In the genomic region with DNA sequence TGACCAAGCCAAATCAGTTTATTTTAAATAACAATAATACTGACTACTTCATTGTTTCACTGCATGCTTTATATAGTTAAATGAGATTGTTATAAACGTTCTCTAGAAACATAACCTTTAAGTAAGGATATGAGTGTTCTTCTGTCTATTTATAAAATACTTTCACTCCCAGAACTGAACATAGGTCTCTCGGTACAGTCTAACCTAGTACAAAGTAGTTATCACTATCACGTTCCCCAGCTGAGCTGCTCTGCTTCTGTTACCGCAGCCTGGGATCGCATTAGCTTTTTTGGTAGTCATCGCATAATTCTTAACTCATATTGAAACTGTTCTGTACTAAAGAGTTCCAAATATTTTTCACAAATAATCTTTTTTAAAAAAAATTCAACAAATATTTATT, we compare ENCODE assay signal across 14 cellular contexts.
DNase-seq lines count a peak whose midpoint lies in the region; ATAC-seq and TF ChIP-seq lines count a peak whose summit lies in the region.
"Had no signal": no experiment of that assay in that cellular context is flagged by ENCODE, and none has a peak within 500 bp of the region (broad histone marks: within the 10 kb centered on the region; RNA-seq: fewer than 3 reads in every experiment).

No MANE protein-coding gene starts in this region.

- TF ChIP-seq POLR2A in right lobe of liver (IDR thresholded peaks at IDR 0.05), result no peak

- H3K27me3 ChIP-seq in mammary epithelial cell (ENCODE audit: insufficient read depth, low read length) (no peaks in the 10 kb centered on the region), right lobe of liver (no peaks in the 10 kb centered on the region)
- H3K27me3 ChIP-seq: suprapubic skin had no signal

- no TSS peak for BruUV-seq in MCF 10A (replicated peaks; lab: Mats Ljungman, UMichigan)
- no TSS peak for BruUV-seq in mammary epithelial cell (replicated peaks; lab: Mats Ljungman, UMichigan)

- DNase-seq in MCF 10A (ENCODE audit: unreplicated experiment) (no peak), mammary epithelial cell (no peak), left ventricle myocardium superior (no peak), posterior vena cava (ENCODE audit: low spot score) (no peak), right lobe of liver (no peak), NCI-H69 (lab: John Stamatoyannopoulos, UW) (no peak)
- DNase-seq: activated CD4-positive, alpha-beta T cell treated with anti-CD3 and anti-CD28 coated beads, Interleukin-2, amount 50 U/mL, for 1 hour; activated naive CD4-positive, alpha-beta T cell; NCI-H1694 had no signal

- intact Hi-C loops in MCF 10A (cut with micrococcal nuclease), result no loop called here
- intact Hi-C loops in mammary epithelial cell (cut with micrococcal nuclease), result no loop called here
- intact Hi-C loops in left ventricle myocardium superior (cut with micrococcal nuclease), result no loop called here
- intact Hi-C loops in posterior vena cava (cut with DNase I), result loop anchor here in 1 of 2 donors (5.0 kb wide), 1 partner anchor 1315 kb away; a partner anchor contains a TSS
- intact Hi-C loops in right lobe of liver (cut with DNase I), result no loop called here

- no peaks in the 10 kb centered on the region for H4K20me1 ChIP-seq in mammary epithelial cell (ENCODE audit: insufficient read depth, low read length)

- ATAC-seq in GM21515 (IDR thresholded peaks at IDR 0.05; ENCODE audit: unreplicated experiment) (peak; percentile 96), HG03045 (IDR thresholded peaks at IDR 0.05; ENCODE audit: unreplicated experiment) (peak; percentile 79), left ventricle myocardium superior (peak; percentile 82), right lobe of liver (no peak)

- H3K4me2 ChIP-seq in mammary epithelial cell (ENCODE audit: insufficient read depth, low read depth, low read length), result no peak overlapping the region

- in situ Hi-C loops in mammary epithelial cell (cut with MboI; ENCODE audit: low sequenced_read_pairs in 2 of 2), result no loop called here

- H3K27ac ChIP-seq in mammary epithelial cell (ENCODE audit: insufficient read depth, low read depth, low read length), result no peak overlapping the region
- H3K27ac ChIP-seq in right lobe of liver, result no peak overlapping the region
- H3K27ac ChIP-seq: 22Rv1, epithelial cell of prostate, suprapubic skin had no signal

- H3K9me3 ChIP-seq in mammary epithelial cell (replicated peaks; ENCODE audit: insufficient read depth, low read length), result no peaks in the 10 kb centered on the region
- H3K9me3 ChIP-seq in right lobe of liver, result no peaks in the 10 kb centered on the region
- H3K9me3 ChIP-seq: suprapubic skin had no signal

- H3K36me3 ChIP-seq in mammary epithelial cell (ENCODE audit: insufficient read depth, low read length), result peaks cover 3% of the 10 kb centered on the region
- H3K36me3 ChIP-seq in right lobe of liver, result peaks cover 0 to 7% (median 2%) of the 10 kb centered on the region in 4 donors

- no peak overlapping the region for H2AFZ ChIP-seq in mammary epithelial cell (ENCODE audit: low read depth, low read length)

- peaks cover 5% of the 10 kb centered on the region for H3K36me3 Mint-ChIP-seq in MCF 10A (ENCODE audit: insufficient read depth, unreplicated experiment)

- H3K27me3 Mint-ChIP-seq in MCF 10A (ENCODE audit: insufficient read depth, unreplicated experiment), result no peaks in the 10 kb centered on the region

- H3K9ac ChIP-seq in mammary epithelial cell (ENCODE audit: insufficient read depth, low read length), result no peak overlapping the region

- CTCF ChIA-PET in MCF 10A (lab: Yijun Ruan, JAX), result no interaction called here
- CTCF ChIA-PET in mammary epithelial cell (lab: Charles Lee; ENCODE audit: low non-redundant PET), result no interaction called here

- H3K4me1 ChIP-seq in mammary epithelial cell (ENCODE audit: insufficient read depth, low read length) (no peaks in the 10 kb centered on the region), right lobe of liver (no peaks in the 10 kb centered on the region)
- H3K4me1 ChIP-seq: suprapubic skin had no signal

- H3K4me3 Mint-ChIP-seq in MCF 10A (ENCODE audit: unreplicated experiment), result no peak overlapping the region

- H3K4me1 Mint-ChIP-seq in MCF 10A (ENCODE audit: insufficient read depth, unreplicated experiment), result no peaks in the 10 kb centered on the region

- no peak for TF ChIP-seq CTCF in MCF 10A (IDR thresholded peaks at IDR 0.05; ENCODE audit: unreplicated experiment)
- no peak for TF ChIP-seq CTCF in mammary epithelial cell (conservative IDR thresholded peaks at IDR 0.05 in 1 of 2, IDR thresholded peaks at IDR 0.05 in 1 of 2; ENCODE audit: extremely low read depth in 1 of 2, insufficient read depth in 1 of 2, low read depth in 1 of 2, low read length in 2 of 2)
- TF ChIP-seq CTCF in right lobe of liver (IDR thresholded peaks at IDR 0.05), result no peak

- dilution Hi-C loops in mammary epithelial cell (cut with HindIII; ENCODE audit: low sequenced_read_pairs), result no loop called here

- 96% methylated on average over 6 of the region's 6 CpGs for WGBS in mammary epithelial cell (ENCODE audit: low coverage, missing lambda C conversion rate)
- 89% methylated on average over 6 of the region's 6 CpGs for WGBS in right lobe of liver (ENCODE audit: insufficient coverage, low coverage, low lambda C conversion rate, missing lambda C conversion rate)

- no peaks in the 10 kb centered on the region for H3K79me2 ChIP-seq in mammary epithelial cell (ENCODE audit: insufficient read depth, low read length)

- H3K4me3 ChIP-seq in mammary epithelial cell (replicated peaks in 1 of 3; ENCODE audit: insufficient read depth in 1 of 3, low read depth in 2 of 3, low read length in 3 of 3) (no peak overlapping the region), right lobe of liver (no peak overlapping the region)
- H3K4me3 ChIP-seq: suprapubic skin had no signal

- POLR2A ChIA-PET in MCF 10A (lab: Yijun Ruan, JAX), result no interaction called here

- H3K27ac Mint-ChIP-seq in MCF 10A (ENCODE audit: low read depth, unreplicated experiment), result peak overlapping the region; percentile 27

- H3K9me3 Mint-ChIP-seq in MCF 10A (ENCODE audit: unreplicated experiment), result no peaks in the 10 kb centered on the region

Comparison
In these comparisons a context has a peak if more than half of its experiments do, and no peak if none do; other contexts are left out.
1. ATAC-seq: peak in GM21515 (single experiment), HG03045 (single experiment) and left ventricle myocardium superior (single experiment); none in right lobe of liver (0 of 4).